ENCODE assay signal across 26 cellular contexts in the genomic region with DNA sequence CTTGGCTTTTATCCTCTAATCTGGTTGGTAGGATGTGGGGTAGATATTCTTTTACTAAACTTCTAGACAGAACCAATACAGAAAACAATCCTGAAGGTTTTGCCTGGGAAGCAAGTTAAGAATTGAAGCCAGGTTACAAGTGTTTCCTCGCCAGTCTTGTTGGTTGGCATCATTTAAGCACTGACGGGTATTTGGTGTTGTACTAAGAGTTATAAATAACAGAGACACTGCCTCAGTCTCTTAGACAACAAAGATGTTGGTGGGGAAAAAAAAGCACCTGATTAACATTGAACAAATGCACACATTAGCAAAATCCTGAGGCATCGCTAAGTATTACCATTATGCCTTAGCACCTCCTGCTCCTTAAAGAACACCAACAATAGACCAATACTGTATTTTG.
"Had no signal": no experiment of that assay in that cellular context is flagged by ENCODE, and none has a peak within 500 bp of the region (broad histone marks: within the 10 kb centered on the region; RNA-seq: fewer than 3 reads in every experiment).

No MANE protein-coding gene starts in this region.

- H3K36me3 Mint-ChIP-seq: activated naive CD8-positive, alpha-beta T cell had no signal

- H3K27ac Mint-ChIP-seq: activated B cell treated with CpG ODN at 0.5 μM for 24 hours; activated CD8-positive, alpha-beta T cell treated with anti-CD3 and anti-CD28 coated beads for 36 hours; activated naive CD8-positive, alpha-beta T cell; activated T-helper 17 cell treated with anti-CD3 and anti-CD28 coated beads, Interleukin-2, amount 50 U/mL, for 72 hours; dendritic cell treated with granulocyte-macrophage colony-stimulating factor and Interleukin-4, amounts not matched to agents 40 ng/mL and 50 ng/mL, for 4 days; endodermal cell had no signal

- H3K9me3 Mint-ChIP-seq: activated B cell treated with CpG ODN at 0.5 μM for 24 hours; activated T-cell treated with anti-CD3 and anti-CD28 coated beads, Interleukin-2, amount 50 U/mL, for 4 hours; dendritic cell treated with granulocyte-macrophage colony-stimulating factor and Interleukin-4, amounts not matched to agents 40 ng/mL and 50 ng/mL, for 4 days; endodermal cell had no signal

- DNase-seq: activated B cell treated with CpG ODN at 0.5 μM for 24 hours; activated CD4-positive, alpha-beta T cell treated with anti-CD3 and anti-CD28 coated beads for 48 hours; activated CD4-positive, alpha-beta T cell treated with anti-CD3 and anti-CD28 coated beads, Interleukin-2, amount 50 U/mL, for 1 hour; activated CD4-positive, alpha-beta T cell treated with anti-CD3 and anti-CD28 coated beads, Interleukin-2, amount 50 U/mL, for 48 hours; activated CD8-positive, alpha-beta memory T cell treated with anti-CD3 and anti-CD28 coated beads for 24 hours; activated CD8-positive, alpha-beta T cell treated with anti-CD3 and anti-CD28 coated beads for 36 hours; activated effector memory CD4-positive, alpha-beta T cell treated with Interleukin-2 at 50 U/mL for 16 hours; activated gamma-delta T cell treated with Interleukin-2 at 50 U/mL for 16 hours; activated naive CD4-positive, alpha-beta T cell treated with anti-CD3 and anti-CD28 coated beads, Interleukin-2, amount 50 U/mL, for 16 hours; activated naive CD4-positive, alpha-beta T cell treated with Interleukin-2 at 50 U/mL for 16 hours; activated T-cell treated with anti-CD3 and anti-CD28 coated beads, Interleukin-2, amount 50 U/mL, for 4 hours; amniotic stem cell; anterior cingulate cortex; brain microvascular endothelial cell; dorsolateral prefrontal cortex; effector memory CD4-positive, alpha-beta T cell; endodermal cell; foreskin keratinocyte; heart right ventricle; T-helper 2 cell had no signal

- H3K27ac ChIP-seq: brain microvascular endothelial cell, coronary artery, dorsolateral prefrontal cortex, foreskin keratinocyte, gastroesophageal sphincter, heart right ventricle had no signal

- H3K4me3 ChIP-seq: coronary artery, dorsolateral prefrontal cortex, gastroesophageal sphincter, heart right ventricle had no signal

- H3K9me3 ChIP-seq: gastroesophageal sphincter, heart right ventricle had no signal

- H3K27me3 Mint-ChIP-seq: activated B cell treated with CpG ODN at 0.5 μM for 24 hours; activated CD8-positive, alpha-beta T cell treated with anti-CD3 and anti-CD28 coated beads for 36 hours; activated naive CD8-positive, alpha-beta T cell; activated T-helper 17 cell treated with anti-CD3 and anti-CD28 coated beads, Interleukin-2, amount 50 U/mL, for 72 hours; central memory CD8-positive, alpha-beta T cell; dendritic cell treated with granulocyte-macrophage colony-stimulating factor and Interleukin-4, amounts not matched to agents 40 ng/mL and 50 ng/mL, for 4 days had no signal

- H3K27me3 ChIP-seq: brain microvascular endothelial cell, dorsolateral prefrontal cortex, foreskin keratinocyte had no signal

- H3K4me3 Mint-ChIP-seq: activated B cell treated with CpG ODN at 0.5 μM for 24 hours; activated CD8-positive, alpha-beta T cell treated with anti-CD3 and anti-CD28 coated beads for 36 hours; activated naive CD8-positive, alpha-beta T cell; activated T-cell treated with anti-CD3 and anti-CD28 coated beads, Interleukin-2, amount 50 U/mL, for 4 hours; activated T-helper 17 cell treated with anti-CD3 and anti-CD28 coated beads, Interleukin-2, amount 50 U/mL, for 72 hours; central memory CD8-positive, alpha-beta T cell; dendritic cell treated with granulocyte-macrophage colony-stimulating factor and Interleukin-4, amounts not matched to agents 40 ng/mL and 50 ng/mL, for 4 days; endodermal cell had no signal

- H3K4me1 Mint-ChIP-seq: activated B cell treated with CpG ODN at 0.5 μM for 24 hours; activated T-helper 17 cell treated with anti-CD3 and anti-CD28 coated beads, Interleukin-2, amount 50 U/mL, for 72 hours; central memory CD8-positive, alpha-beta T cell; endodermal cell had no signal

- H3K4me1 ChIP-seq: heart right ventricle had no signal

- H3K36me3 ChIP-seq: brain microvascular endothelial cell, gastroesophageal sphincter, heart right ventricle had no signal
